ENCODE assay signal across 1 cellular context in the genomic region with DNA sequence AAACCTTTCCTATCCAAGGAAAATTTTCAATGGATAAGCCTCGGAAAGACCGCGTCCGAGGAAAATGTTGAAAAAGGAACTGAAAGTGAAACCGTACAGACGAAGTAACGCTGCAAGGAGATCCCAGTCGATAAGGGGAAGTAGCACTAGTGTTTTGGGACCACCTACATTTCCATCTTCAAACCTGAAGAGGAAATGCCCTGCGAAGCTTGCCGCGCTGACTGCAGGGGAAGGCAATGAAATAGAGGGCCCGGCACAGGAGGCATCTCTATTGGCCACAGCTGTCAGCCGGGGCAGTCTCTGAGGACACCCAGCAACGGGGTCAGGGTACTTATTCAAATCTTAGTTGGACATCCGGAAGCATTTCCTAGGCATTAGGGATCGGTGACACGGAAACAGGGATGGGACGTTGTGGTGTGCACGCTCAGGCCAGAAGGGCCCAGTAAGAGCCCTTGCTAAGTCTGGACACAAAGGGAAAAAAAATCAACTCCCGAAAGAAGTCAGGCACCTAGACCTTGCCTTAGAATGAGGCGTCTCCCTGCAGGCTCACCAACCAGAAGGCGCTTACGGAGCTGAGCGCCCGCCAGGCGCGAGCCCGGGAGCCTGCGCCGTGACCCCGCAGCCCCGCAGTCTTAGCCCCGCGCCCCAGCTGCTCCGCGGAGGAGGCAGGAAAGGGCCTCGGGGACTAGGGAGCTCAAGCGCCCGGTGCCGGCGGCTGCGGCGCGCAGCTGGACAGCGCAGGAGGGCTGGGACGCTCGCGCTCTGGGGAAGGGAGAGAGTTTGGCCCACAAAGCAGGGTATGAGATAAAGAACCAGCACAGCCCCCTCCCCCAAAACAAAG.
TF ChIP-seq lines count a peak whose summit lies in the region.

No MANE protein-coding gene starts in this region.

TF ChIP-seq in HepG2, 621 proteins besides CTCF, POLR2A, EP300 and RAD21 (continues in another document):
- TF ChIP-seq NR3C1 (CRISPR knock-in tag; IDR thresholded peaks at IDR 0.05), result no peak
- TF ChIP-seq ZNF180 (CRISPR knock-in tag; IDR thresholded peaks at IDR 0.05; ENCODE audit: borderline replicate concordance, low read depth), result no peak
- no peak for TF ChIP-seq ZKSCAN5 (CRISPR knock-in tag; IDR thresholded peaks at IDR 0.05)
- peak; percentile 47 for TF ChIP-seq GABPA (IDR thresholded peaks at IDR 0.05; ENCODE audit: low read depth, low read length)
- TF ChIP-seq GABPA (CRISPR knock-in tag; IDR thresholded peaks at IDR 0.05; ENCODE audit: low read depth), result peak; percentile 76
- TF ChIP-seq ZNF788 (CRISPR knock-in tag; IDR thresholded peaks at IDR 0.05; ENCODE audit: borderline replicate concordance), result no peak
- TF ChIP-seq, protein P1, sequence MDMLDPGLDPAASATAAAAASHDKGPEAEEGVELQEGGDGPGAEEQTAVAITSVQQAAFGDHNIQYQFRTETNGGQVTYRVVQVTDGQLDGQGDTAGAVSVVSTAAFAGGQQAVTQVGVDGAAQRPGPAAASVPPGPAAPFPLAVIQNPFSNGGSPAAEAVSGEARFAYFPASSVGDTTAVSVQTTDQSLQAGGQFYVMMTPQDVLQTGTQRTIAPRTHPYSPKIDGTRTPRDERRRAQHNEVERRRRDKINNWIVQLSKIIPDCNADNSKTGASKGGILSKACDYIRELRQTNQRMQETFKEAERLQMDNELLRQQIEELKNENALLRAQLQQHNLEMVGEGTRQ (IDR thresholded peaks at IDR 0.05; ENCODE audit: low read depth, low read length), result no peak
- TF ChIP-seq, protein P1 (CRISPR knock-in tag; IDR thresholded peaks at IDR 0.05; ENCODE audit: borderline replicate concordance), result no peak
- no peak for TF ChIP-seq ZNF776 (CRISPR knock-in tag; IDR thresholded peaks at IDR 0.05)
- TF ChIP-seq, protein P2, sequence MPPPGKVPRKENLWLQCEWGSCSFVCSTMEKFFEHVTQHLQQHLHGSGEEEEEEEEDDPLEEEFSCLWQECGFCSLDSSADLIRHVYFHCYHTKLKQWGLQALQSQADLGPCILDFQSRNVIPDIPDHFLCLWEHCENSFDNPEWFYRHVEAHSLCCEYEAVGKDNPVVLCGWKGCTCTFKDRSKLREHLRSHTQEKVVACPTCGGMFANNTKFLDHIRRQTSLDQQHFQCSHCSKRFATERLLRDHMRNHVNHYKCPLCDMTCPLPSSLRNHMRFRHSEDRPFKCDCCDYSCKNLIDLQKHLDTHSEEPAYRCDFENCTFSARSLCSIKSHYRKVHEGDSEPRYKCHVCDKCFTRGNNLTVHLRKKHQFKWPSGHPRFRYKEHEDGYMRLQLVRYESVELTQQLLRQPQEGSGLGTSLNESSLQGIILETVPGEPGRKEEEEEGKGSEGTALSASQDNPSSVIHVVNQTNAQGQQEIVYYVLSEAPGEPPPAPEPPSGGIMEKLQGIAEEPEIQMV (CRISPR knock-in tag; IDR thresholded peaks at IDR 0.05; ENCODE audit: low read depth), result no peak
- TF ChIP-seq, protein P3, sequence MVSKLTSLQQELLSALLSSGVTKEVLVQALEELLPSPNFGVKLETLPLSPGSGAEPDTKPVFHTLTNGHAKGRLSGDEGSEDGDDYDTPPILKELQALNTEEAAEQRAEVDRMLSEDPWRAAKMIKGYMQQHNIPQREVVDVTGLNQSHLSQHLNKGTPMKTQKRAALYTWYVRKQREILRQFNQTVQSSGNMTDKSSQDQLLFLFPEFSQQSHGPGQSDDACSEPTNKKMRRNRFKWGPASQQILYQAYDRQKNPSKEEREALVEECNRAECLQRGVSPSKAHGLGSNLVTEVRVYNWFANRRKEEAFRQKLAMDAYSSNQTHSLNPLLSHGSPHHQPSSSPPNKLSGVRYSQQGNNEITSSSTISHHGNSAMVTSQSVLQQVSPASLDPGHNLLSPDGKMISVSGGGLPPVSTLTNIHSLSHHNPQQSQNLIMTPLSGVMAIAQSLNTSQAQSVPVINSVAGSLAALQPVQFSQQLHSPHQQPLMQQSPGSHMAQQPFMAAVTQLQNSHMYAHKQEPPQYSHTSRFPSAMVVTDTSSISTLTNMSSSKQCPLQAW (CRISPR knock-in tag; IDR thresholded peaks at IDR 0.05), result no peak
- TF ChIP-seq XRCC5 (optimal IDR thresholded peaks at IDR 0.05; ENCODE audit: low read length), result no peak
- no peak for TF ChIP-seq ZNF34 (CRISPR knock-in tag; IDR thresholded peaks at IDR 0.05; ENCODE audit: borderline replicate concordance)
- TF ChIP-seq SKI (IDR thresholded peaks at IDR 0.05; ENCODE audit: partially characterized antibody), result no peak
- no peak for TF ChIP-seq MLLT10 (CRISPR knock-in tag; IDR thresholded peaks at IDR 0.05)
- TF ChIP-seq ZSCAN30 (CRISPR knock-in tag; IDR thresholded peaks at IDR 0.05), result no peak
- TF ChIP-seq, protein P4, sequence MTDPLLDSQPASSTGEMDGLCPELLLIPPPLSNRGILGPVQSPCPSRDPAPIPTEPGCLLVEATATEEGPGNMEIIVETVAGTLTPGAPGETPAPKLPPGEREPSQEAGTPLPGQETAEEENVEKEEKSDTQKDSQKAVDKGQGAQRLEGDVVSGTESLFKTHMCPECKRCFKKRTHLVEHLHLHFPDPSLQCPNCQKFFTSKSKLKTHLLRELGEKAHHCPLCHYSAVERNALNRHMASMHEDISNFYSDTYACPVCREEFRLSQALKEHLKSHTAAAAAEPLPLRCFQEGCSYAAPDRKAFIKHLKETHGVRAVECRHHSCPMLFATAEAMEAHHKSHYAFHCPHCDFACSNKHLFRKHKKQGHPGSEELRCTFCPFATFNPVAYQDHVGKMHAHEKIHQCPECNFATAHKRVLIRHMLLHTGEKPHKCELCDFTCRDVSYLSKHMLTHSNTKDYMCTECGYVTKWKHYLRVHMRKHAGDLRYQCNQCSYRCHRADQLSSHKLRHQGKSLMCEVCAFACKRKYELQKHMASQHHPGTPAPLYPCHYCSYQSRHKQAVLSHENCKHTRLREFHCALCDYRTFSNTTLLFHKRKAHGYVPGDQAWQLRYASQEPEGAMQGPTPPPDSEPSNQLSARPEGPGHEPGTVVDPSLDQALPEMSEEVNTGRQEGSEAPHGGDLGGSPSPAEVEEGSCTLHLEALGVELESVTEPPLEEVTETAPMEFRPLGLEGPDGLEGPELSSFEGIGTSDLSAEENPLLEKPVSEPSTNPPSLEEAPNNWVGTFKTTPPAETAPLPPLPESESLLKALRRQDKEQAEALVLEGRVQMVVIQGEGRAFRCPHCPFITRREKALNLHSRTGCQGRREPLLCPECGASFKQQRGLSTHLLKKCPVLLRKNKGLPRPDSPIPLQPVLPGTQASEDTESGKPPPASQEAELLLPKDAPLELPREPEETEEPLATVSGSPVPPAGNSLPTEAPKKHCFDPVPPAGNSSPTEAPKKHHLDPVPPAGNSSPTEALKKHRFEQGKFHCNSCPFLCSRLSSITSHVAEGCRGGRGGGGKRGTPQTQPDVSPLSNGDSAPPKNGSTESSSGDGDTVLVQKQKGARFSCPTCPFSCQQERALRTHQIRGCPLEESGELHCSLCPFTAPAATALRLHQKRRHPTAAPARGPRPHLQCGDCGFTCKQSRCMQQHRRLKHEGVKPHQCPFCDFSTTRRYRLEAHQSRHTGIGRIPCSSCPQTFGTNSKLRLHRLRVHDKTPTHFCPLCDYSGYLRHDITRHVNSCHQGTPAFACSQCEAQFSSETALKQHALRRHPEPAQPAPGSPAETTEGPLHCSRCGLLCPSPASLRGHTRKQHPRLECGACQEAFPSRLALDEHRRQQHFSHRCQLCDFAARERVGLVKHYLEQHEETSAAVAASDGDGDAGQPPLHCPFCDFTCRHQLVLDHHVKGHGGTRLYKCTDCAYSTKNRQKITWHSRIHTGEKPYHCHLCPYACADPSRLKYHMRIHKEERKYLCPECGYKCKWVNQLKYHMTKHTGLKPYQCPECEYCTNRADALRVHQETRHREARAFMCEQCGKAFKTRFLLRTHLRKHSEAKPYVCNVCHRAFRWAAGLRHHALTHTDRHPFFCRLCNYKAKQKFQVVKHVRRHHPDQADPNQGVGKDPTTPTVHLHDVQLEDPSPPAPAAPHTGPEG (CRISPR knock-in tag; IDR thresholded peaks at IDR 0.05), result no peak
- TF ChIP-seq, protein P5, sequence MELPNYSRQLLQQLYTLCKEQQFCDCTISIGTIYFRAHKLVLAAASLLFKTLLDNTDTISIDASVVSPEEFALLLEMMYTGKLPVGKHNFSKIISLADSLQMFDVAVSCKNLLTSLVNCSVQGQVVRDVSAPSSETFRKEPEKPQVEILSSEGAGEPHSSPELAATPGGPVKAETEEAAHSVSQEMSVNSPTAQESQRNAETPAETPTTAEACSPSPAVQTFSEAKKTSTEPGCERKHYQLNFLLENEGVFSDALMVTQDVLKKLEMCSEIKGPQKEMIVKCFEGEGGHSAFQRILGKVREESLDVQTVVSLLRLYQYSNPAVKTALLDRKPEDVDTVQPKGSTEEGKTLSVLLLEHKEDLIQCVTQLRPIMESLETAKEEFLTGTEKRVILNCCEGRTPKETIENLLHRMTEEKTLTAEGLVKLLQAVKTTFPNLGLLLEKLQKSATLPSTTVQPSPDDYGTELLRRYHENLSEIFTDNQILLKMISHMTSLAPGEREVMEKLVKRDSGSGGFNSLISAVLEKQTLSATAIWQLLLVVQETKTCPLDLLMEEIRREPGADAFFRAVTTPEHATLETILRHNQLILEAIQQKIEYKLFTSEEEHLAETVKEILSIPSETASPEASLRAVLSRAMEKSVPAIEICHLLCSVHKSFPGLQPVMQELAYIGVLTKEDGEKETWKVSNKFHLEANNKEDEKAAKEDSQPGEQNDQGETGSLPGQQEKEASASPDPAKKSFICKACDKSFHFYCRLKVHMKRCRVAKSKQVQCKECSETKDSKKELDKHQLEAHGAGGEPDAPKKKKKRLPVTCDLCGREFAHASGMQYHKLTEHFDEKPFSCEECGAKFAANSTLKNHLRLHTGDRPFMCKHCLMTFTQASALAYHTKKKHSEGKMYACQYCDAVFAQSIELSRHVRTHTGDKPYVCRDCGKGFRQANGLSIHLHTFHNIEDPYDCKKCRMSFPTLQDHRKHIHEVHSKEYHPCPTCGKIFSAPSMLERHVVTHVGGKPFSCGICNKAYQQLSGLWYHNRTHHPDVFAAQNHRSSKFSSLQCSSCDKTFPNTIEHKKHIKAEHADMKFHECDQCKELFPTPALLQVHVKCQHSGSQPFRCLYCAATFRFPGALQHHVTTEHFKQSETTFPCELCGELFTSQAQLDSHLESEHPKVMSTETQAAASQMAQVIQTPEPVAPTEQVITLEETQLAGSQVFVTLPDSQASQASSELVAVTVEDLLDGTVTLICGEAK (IDR thresholded peaks at IDR 0.05), result no peak
- TF ChIP-seq, protein P5 (CRISPR knock-in tag; IDR thresholded peaks at IDR 0.05), result no peak; the same call in 1 of the 2 replicates
- no peak for TF ChIP-seq RFXAP (CRISPR knock-in tag; IDR thresholded peaks at IDR 0.05; ENCODE audit: borderline replicate concordance)
- no peak for TF ChIP-seq ZNF432 (CRISPR knock-in tag; IDR thresholded peaks at IDR 0.05; ENCODE audit: borderline replicate concordance)
- peak; percentile 79 for TF ChIP-seq RBM39 (IDR thresholded peaks at IDR 0.05; ENCODE audit: low read depth, low read length, poor library complexity, severe bottlenecking)
- peak; percentile 63 for TF ChIP-seq RFX5 (IDR thresholded peaks at IDR 0.05; ENCODE audit: low read depth, low read length)
- 0 out of 2 replicates have a peak, but pooled peaks have one; percentile 25 for TF ChIP-seq REPIN1 (CRISPR knock-in tag; IDR thresholded peaks at IDR 0.05; ENCODE audit: borderline replicate concordance, low read depth)
- no peak for TF ChIP-seq SP2 (CRISPR knock-in tag; IDR thresholded peaks at IDR 0.05)
- 0 out of 2 replicates have a peak, but pooled peaks have one; percentile 18 for TF ChIP-seq RXRA (CRISPR knock-in tag; IDR thresholded peaks at IDR 0.05)
- TF ChIP-seq ZNF3 (CRISPR knock-in tag; IDR thresholded peaks at IDR 0.05), result no peak
- no peak for TF ChIP-seq ZNF615 (CRISPR knock-in tag; IDR thresholded peaks at IDR 0.05; ENCODE audit: borderline replicate concordance)
- TF ChIP-seq ZNF660 (CRISPR knock-in tag; IDR thresholded peaks at IDR 0.05; ENCODE audit: borderline replicate concordance, low read depth), result no peak
- TF ChIP-seq, protein P6, sequence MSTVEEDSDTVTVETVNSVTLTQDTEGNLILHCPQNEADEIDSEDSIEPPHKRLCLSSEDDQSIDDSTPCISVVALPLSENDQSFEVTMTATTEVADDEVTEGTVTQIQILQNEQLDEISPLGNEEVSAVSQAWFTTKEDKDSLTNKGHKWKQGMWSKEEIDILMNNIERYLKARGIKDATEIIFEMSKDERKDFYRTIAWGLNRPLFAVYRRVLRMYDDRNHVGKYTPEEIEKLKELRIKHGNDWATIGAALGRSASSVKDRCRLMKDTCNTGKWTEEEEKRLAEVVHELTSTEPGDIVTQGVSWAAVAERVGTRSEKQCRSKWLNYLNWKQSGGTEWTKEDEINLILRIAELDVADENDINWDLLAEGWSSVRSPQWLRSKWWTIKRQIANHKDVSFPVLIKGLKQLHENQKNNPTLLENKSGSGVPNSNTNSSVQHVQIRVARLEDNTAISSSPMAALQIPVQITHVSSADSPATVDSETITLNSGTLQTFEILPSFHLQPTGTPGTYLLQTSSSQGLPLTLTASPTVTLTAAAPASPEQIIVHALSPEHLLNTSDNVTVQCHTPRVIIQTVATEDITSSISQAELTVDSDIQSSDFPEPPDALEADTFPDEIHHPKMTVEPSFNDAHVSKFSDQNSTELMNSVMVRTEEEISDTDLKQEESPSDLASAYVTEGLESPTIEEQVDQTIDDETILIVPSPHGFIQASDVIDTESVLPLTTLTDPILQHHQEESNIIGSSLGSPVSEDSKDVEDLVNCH (CRISPR knock-in tag; IDR thresholded peaks at IDR 0.05), result no peak
